ENCODE assay signal across 11 cellular contexts in genomic region chr5:132394681-132395259, GRCh38. TPM values are rescaled to one million over a fixed set of nuclear protein-coding genes. Genes with fewer than 3 reads are reported as not detected.
DNase-seq lines count a peak whose midpoint lies in the region; ATAC-seq and FAIRE-seq lines count a peak whose summit lies in the region.
"Had no signal": no experiment of that assay in that cellular context is flagged by ENCODE, and none has a peak within 500 bp of the region (broad histone marks: within the 10 kb centered on the region; RNA-seq: fewer than 3 reads in every experiment).

No MANE protein-coding gene starts in this region.

- H3K36me3 ChIP-seq in muscle layer of colon (ENCODE audit: insufficient read depth, low read length): peaks cover 5% of the 10 kb centered on the region
- no peaks in the 10 kb centered on the region for H3K36me3 ChIP-seq in GM23248 (ENCODE audit: low read depth)

- no peak overlapping the region for H3K4me3 ChIP-seq in muscle layer of colon (ENCODE audit: low read depth in 1 of 2, low read length in 2 of 2)
- H3K4me3 ChIP-seq in GM23248: no peak overlapping the region
- H3K4me3 ChIP-seq: stomach had no signal

- H3K9me3 ChIP-seq in muscle layer of colon (ENCODE audit: low read length) (no peaks in the 10 kb centered on the region), GM23248 (ENCODE audit: low read depth) (no peaks in the 10 kb centered on the region)
- H3K9me3 ChIP-seq: stomach had no signal

- H3K9ac ChIP-seq in muscle layer of colon (ENCODE audit: low read length) (no peak overlapping the region), GM23248 (no peak overlapping the region)

- no peaks in the 10 kb centered on the region for H3K27me3 ChIP-seq in muscle layer of colon (ENCODE audit: control insufficient read depth in 1 of 2, insufficient read depth in 2 of 2, low read length in 2 of 2)
- peaks cover 9% of the 10 kb centered on the region for H3K27me3 ChIP-seq in GM23248 (replicated peaks; ENCODE audit: insufficient read depth)
- H3K27me3 ChIP-seq: stomach had no signal

- 51 to 61% methylated on average over 4 of the region's 4 CpGs for WGBS in GM23248 (ENCODE audit: low coverage in 1 of 2, low lambda C conversion rate in 2 of 2, missing lambda C conversion rate in 2 of 2), 2 experiments

- ATAC-seq in HG02610 (IDR thresholded peaks at IDR 0.05; ENCODE audit: unreplicated experiment): peak; percentile 92
- ATAC-seq: activated CD8-positive, alpha-beta T cell treated with anti-CD3 and anti-CD28 coated beads for 36 hours; sciatic nerve had no signal

- H3K4me1 ChIP-seq in muscle layer of colon (ENCODE audit: insufficient read depth, low read length): peaks cover 34% of the 10 kb centered on the region
- peaks cover 7% of the 10 kb centered on the region for H3K4me1 ChIP-seq in GM23248 (ENCODE audit: insufficient read depth)

- no peak overlapping the region for H2AFZ ChIP-seq in GM23248

- in situ Hi-C loops in GM23248 (cut with MboI): loop anchor here (25.0 kb wide), 2 partner anchors 318 to 418 kb away; partner anchors contain the start of gene SOWAHA

- peaks cover 14% of the 10 kb centered on the region for H3F3A ChIP-seq in GM23248 (ENCODE audit: insufficient read depth)

- no peak overlapping the region for H3K4me2 ChIP-seq in GM23248 (ENCODE audit: unreplicated experiment)

- H4K20me1 ChIP-seq in GM23248 (ENCODE audit: insufficient read depth): peaks cover 3% of the 10 kb centered on the region; the same call in 1 of the 2 replicates

- H3K27ac ChIP-seq in muscle layer of colon (ENCODE audit: low read depth, low read length): peak overlapping the region; percentile 6
- H3K27ac ChIP-seq in GM23248: no peak overlapping the region
- H3K27ac ChIP-seq: stomach had no signal

- DNase-seq in GM18507 (ENCODE audit: extremely low spot score, insufficient read length, low read depth) (no peak), NCI-H2029 (lab: John Stamatoyannopoulos, UW) (peak; percentile 45), activated gamma-delta T cell treated with Interleukin-2 at 50 U/mL for 16 hours (no peak), cerebellum (ENCODE audit: low spot score) (no peak), NCI-H146 treated with DMSO at 0.1 percent for 48 hours (lab: John Stamatoyannopoulos, UW; ENCODE audit: unreplicated experiment) (no peak), GM23248 (no peak)
- DNase-seq: activated CD8-positive, alpha-beta T cell treated with anti-CD3 and anti-CD28 coated beads for 36 hours; stomach had no signal

- H3K79me2 ChIP-seq in GM23248 (ENCODE audit: insufficient read depth): no peaks in the 10 kb centered on the region

- FAIRE-seq in GM18507 (lab: Jason Lieb, UNC): peak; percentile 82

- no peaks in the 10 kb centered on the region for H3K9me2 ChIP-seq in GM23248 (ENCODE audit: insufficient read depth)

RNA-seq across cellular contexts. Expression of gene SLC22A5, which starts 25.3 kb away (rescaled TPM):
- total RNA-seq in cerebellum: 10.4 TPM
- total RNA-seq in GM23248 (2014; rRNA removed; shearing (Covaris generic)): 1.9 and 3.0 TPM in 2 replicates
- polyA plus RNA-seq in GM23248 (2016; fragmentation: Nextera tagmentation; extraction: Ambion mirVana): 1.7 and 2.4 TPM in 2 replicates
